Comparison of ENCODE assay signal across 1 cellular context in the genomic region with DNA sequence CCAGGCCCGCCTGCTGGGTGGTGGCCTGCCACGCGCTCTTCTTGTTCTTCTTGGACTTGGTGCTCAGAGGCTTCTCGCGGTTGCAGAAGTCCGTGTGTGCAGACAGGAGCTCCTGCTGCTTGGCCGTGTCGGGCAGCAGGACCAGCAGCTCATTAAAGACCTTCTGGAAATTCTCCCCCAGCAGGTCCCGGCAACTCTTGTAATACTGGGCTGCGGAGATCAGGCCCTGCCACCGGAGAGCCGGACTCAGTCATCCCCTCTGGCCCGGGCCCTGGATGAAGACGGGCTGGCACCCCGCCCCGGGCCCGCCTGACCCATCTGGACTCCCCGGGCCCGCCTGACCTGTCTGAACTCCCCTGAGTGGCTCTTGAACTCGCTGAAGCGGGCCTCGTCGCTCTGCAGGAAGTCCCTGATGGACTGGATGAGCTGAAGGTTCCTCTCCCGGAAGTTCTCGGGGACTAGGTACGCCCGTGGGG.
TF ChIP-seq lines count a peak whose summit lies in the region.

No MANE protein-coding gene starts in this region.

TF ChIP-seq in endothelial cell of umbilical vein, 7 proteins besides CTCF, POLR2A, EP300 and RAD21:
- TF ChIP-seq MYC (IDR thresholded peaks at IDR 0.05; ENCODE audit: low read depth, low read length) (no peak), JUN (IDR thresholded peaks at IDR 0.05; ENCODE audit: borderline replicate concordance, insufficient read depth, insufficient read length, low read depth) (no peak), EZH2 (IDR thresholded peaks at IDR 0.05; ENCODE audit: borderline replicate concordance, low read depth, low read length, severe bottlenecking) (no peak), FOS (IDR thresholded peaks at IDR 0.05; ENCODE audit: borderline replicate concordance, insufficient read depth, low read length) (no peak), POLR2AphosphoS5 (IDR thresholded peaks at IDR 0.05; ENCODE audit: insufficient read depth, low read depth, low read length) (no peak), GATA2 (IDR thresholded peaks at IDR 0.05; ENCODE audit: insufficient read depth, insufficient read length, low read depth, low read length) (no peak)
